9 cellular contexts compared by ENCODE assay signal in genomic region chr3:126540342-126540849, GRCh38. TPM values are rescaled to one million over a fixed set of nuclear protein-coding genes. Genes with fewer than 3 reads are reported as not detected.
DNase-seq lines count a peak whose midpoint lies in the region; ATAC-seq and TF ChIP-seq lines count a peak whose summit lies in the region.
"Had no signal": no experiment of that assay in that cellular context is flagged by ENCODE, and none has a peak within 500 bp of the region (broad histone marks: within the 10 kb centered on the region; RNA-seq: fewer than 3 reads in every experiment).

No MANE protein-coding gene starts in this region.

- H3K27me3 Mint-ChIP-seq in activated CD4-positive, alpha-beta memory T cell treated with anti-CD3 and anti-CD28 coated beads for 36 hours, result peaks cover 8% of the 10 kb centered on the region

- H3K9me3 Mint-ChIP-seq in activated CD4-positive, alpha-beta memory T cell treated with anti-CD3 and anti-CD28 coated beads for 36 hours, result peaks cover 2% of the 10 kb centered on the region
- H3K9me3 Mint-ChIP-seq: mesothelial cell of epicardium had no signal

- no peak for TF ChIP-seq CTCF in AG04450 (IDR thresholded peaks at IDR 0.05; ENCODE audit: low read depth, low read length)

- H3K27me3 ChIP-seq in AG04450 (ENCODE audit: control insufficient read depth, insufficient read depth, low read length), result peaks cover 26% of the 10 kb centered on the region

- H3K27ac Mint-ChIP-seq in activated CD4-positive, alpha-beta memory T cell treated with anti-CD3 and anti-CD28 coated beads for 36 hours, result no peak overlapping the region

- ATAC-seq in left lobe of liver (no peak), HG02763 (IDR thresholded peaks at IDR 0.05; ENCODE audit: unreplicated experiment) (no peak), GM21447 (IDR thresholded peaks at IDR 0.05; ENCODE audit: unreplicated experiment) (no peak)

- intact Hi-C loops in activated CD4-positive, alpha-beta memory T cell treated with anti-CD3 and anti-CD28 coated beads for 36 hours (cut with micrococcal nuclease), result no loop called here

- no peaks in the 10 kb centered on the region for H3K36me3 Mint-ChIP-seq in activated CD4-positive, alpha-beta memory T cell treated with anti-CD3 and anti-CD28 coated beads for 36 hours
- H3K36me3 Mint-ChIP-seq: mesothelial cell of epicardium had no signal

- no peak for TF ChIP-seq RAD21 in Ishikawa (IDR thresholded peaks at IDR 0.05; ENCODE audit: low read depth)

- H3K4me3 ChIP-seq in AG04450 (ENCODE audit: low read depth, low read length), result no peak overlapping the region

- POLR2A ChIA-PET in AG04450 (lab: Yijun Ruan, JAX), result no interaction called here
- POLR2A ChIA-PET in activated CD4-positive, alpha-beta memory T cell treated with anti-CD3 and anti-CD28 coated beads for 36 hours (lab: Charles Lee), result no interaction called here

- CTCF ChIA-PET in AG04450 (lab: Charles Lee), result no interaction called here
- CTCF ChIA-PET in activated CD4-positive, alpha-beta memory T cell treated with anti-CD3 and anti-CD28 coated beads for 36 hours (lab: Charles Lee), result no interaction called here

- DNase-seq in AG04450 (ENCODE audit: low read depth, low spot score) (peak; percentile 81), astrocyte of the hippocampus (ENCODE audit: low read depth, low spot score) (peak; percentile 86), left lobe of liver (ENCODE audit: low spot score) (peak; percentile 54), NCI-H510A (lab: John Stamatoyannopoulos, UW) (no peak)
- DNase-seq in activated CD4-positive, alpha-beta memory T cell treated with anti-CD3 and anti-CD28 coated beads for 36 hours, result no peak

- TF ChIP-seq EP300 in Ishikawa (IDR thresholded peaks at IDR 0.05; ENCODE audit: borderline replicate concordance), result no peak

- no peaks in the 10 kb centered on the region for H3K4me1 Mint-ChIP-seq in activated CD4-positive, alpha-beta memory T cell treated with anti-CD3 and anti-CD28 coated beads for 36 hours (ENCODE audit: low read depth)
- H3K4me1 Mint-ChIP-seq: mesothelial cell of epicardium had no signal

- H3K9me3 ChIP-seq in AG04450 (ENCODE audit: control insufficient read depth, insufficient read depth, low read length), result peaks cover 14% of the 10 kb centered on the region; the same call in 1 of the 2 replicates

- no peak overlapping the region for H3K4me3 Mint-ChIP-seq in activated CD4-positive, alpha-beta memory T cell treated with anti-CD3 and anti-CD28 coated beads for 36 hours
- H3K4me3 Mint-ChIP-seq: mesothelial cell of epicardium had no signal

- H3K27ac ChIP-seq in AG04450 (ENCODE audit: low read depth, low read length), result peak overlapping the region; percentile 4

TF ChIP-seq in Ishikawa, 13 proteins besides CTCF, POLR2A, EP300 and RAD21:
- TF ChIP-seq CEBPB (IDR thresholded peaks at IDR 0.05) (no peak), CREB1 (IDR thresholded peaks at IDR 0.05; ENCODE audit: low read depth) (no peak), USF1 (IDR thresholded peaks at IDR 0.05) (no peak), NFIC (IDR thresholded peaks at IDR 0.05) (0 out of 2 replicates have a peak, but pooled peaks have one; percentile 34), TEAD4 (IDR thresholded peaks at IDR 0.05) (peak; percentile 67; the same call in 1 of the 2 replicates)
- TF ChIP-seq, protein P1, sequence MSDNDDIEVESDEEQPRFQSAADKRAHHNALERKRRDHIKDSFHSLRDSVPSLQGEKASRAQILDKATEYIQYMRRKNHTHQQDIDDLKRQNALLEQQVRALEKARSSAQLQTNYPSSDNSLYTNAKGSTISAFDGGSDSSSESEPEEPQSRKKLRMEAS (IDR thresholded peaks at IDR 0.05), result peak; percentile 61

RNA-seq across cellular contexts. Expression of gene CHST13, which starts 16.4 kb away (rescaled TPM):
- not detected in 2 replicates for polyA plus RNA-seq in AG04450 (2011; rRNA removed)
- polyA minus RNA-seq in AG04450 (2011; rRNA and poly(A)+ RNA removed), result not detected in 2 replicates
- 43.8 TPM for total RNA-seq in left lobe of liver
- not detected for total RNA-seq in activated CD4-positive, alpha-beta memory T cell treated with anti-CD3 and anti-CD28 coated beads for 36 hours
- total RNA-seq: mesothelial cell of epicardium had no signal

RNA-seq across cellular contexts. Expression of gene C3orf22, which starts 18.3 kb away (rescaled TPM):
- polyA plus RNA-seq in AG04450 (2011; rRNA removed), result not detected in 2 replicates
- not detected in 2 replicates for polyA minus RNA-seq in AG04450 (2011; rRNA and poly(A)+ RNA removed)
- not detected for total RNA-seq in left lobe of liver
- total RNA-seq in activated CD4-positive, alpha-beta memory T cell treated with anti-CD3 and anti-CD28 coated beads for 36 hours, result not detected

RNA-seq across cellular contexts. Expression of gene UROC1, which starts 22.8 kb away (rescaled TPM):
- polyA plus RNA-seq in AG04450 (2011; rRNA removed), result not detected in 2 replicates
- not detected in 2 replicates for polyA minus RNA-seq in AG04450 (2011; rRNA and poly(A)+ RNA removed)
- total RNA-seq in left lobe of liver, result 112 TPM
- not detected for total RNA-seq in activated CD4-positive, alpha-beta memory T cell treated with anti-CD3 and anti-CD28 coated beads for 36 hours
- total RNA-seq: mesothelial cell of epicardium had no signal

Comparison
In these comparisons a context has a peak if more than half of its experiments do, and no peak if none do; other contexts are left out.
1. DNase-seq: peak in AG04450 (single experiment), astrocyte of the hippocampus (single experiment) and left lobe of liver (single experiment); none in NCI-H510A (single experiment) and activated CD4-positive, alpha-beta memory T cell treated with anti-CD3 and anti-CD28 coated beads for 36 hours (single experiment).
2. RNA of gene CHST13, which starts 16.4 kb away (total RNA-seq): 43.8 TPM in left lobe of liver (single experiment); not detected in activated CD4-positive, alpha-beta memory T cell treated with anti-CD3 and anti-CD28 coated beads for 36 hours; every median in the first group is over 10 times any median in the second.
3. RNA of gene UROC1, which starts 22.8 kb away (total RNA-seq): 112 TPM in left lobe of liver (single experiment); not detected in activated CD4-positive, alpha-beta memory T cell treated with anti-CD3 and anti-CD28 coated beads for 36 hours; every median in the first group is over 100 times any median in the second.